Comparison of ENCODE assay signal across 10 cellular contexts in the genomic region with DNA sequence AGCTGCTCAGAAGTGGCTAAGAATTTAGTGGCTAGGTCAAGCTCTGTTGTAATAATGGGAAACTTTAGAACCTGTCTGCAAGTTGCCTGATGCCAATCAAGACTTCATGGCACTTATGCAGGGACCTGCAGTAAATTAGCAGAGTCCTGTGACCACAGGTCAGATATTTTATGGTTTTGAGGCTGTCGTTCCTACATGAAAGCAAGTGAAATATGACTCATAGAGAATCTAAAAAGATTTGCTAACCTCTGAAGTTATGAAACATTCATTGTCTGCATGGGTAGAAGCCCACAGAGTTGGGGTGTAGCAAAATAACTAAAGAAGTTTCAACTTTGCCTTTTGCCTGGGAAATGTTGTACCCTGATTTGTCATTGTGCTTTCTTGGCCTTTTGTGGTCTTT. TPM values are rescaled to one million over a fixed set of nuclear protein-coding genes. Genes with fewer than 3 reads are reported as not detected.
DNase-seq lines count a peak whose midpoint lies in the region; ATAC-seq and TF ChIP-seq lines count a peak whose summit lies in the region.
"Had no signal": no experiment of that assay in that cellular context is flagged by ENCODE, and none has a peak within 500 bp of the region (broad histone marks: within the 10 kb centered on the region; RNA-seq: fewer than 3 reads in every experiment).

No MANE protein-coding gene starts in this region.

- H3K9ac ChIP-seq in neuronal stem cell (ENCODE audit: low read depth, low read length, poor library complexity) = no peak overlapping the region

- H3K4me2 ChIP-seq in neuronal stem cell (ENCODE audit: insufficient read depth, low read length, poor library complexity, severe bottlenecking) = no peak overlapping the region

- H3K4ac ChIP-seq in neuronal stem cell (ENCODE audit: low read length) = no peak overlapping the region

- H3K4me1 ChIP-seq in mucosa of descending colon (ENCODE audit: low read depth) (no peaks in the 10 kb centered on the region), neuronal stem cell (ENCODE audit: control insufficient read depth in 2 of 2, insufficient read depth in 1 of 2, low read depth in 1 of 2, low read length in 2 of 2) (peaks cover 0 to 2% of the 10 kb centered on the region in 2 donors)

- no peak overlapping the region for H2BK120ac ChIP-seq in neuronal stem cell (ENCODE audit: low read depth, low read length)

- no peak overlapping the region for H3K27ac ChIP-seq in dorsolateral prefrontal cortex
- no peak overlapping the region for H3K27ac ChIP-seq in neuronal stem cell (replicated peaks; ENCODE audit: low read length)
- H3K27ac ChIP-seq: esophagus muscularis mucosa had no signal

- ATAC-seq in GM19035 (IDR thresholded peaks at IDR 0.05; ENCODE audit: unreplicated experiment) = peak; percentile 71
- ATAC-seq in HG02885 (IDR thresholded peaks at IDR 0.05; ENCODE audit: poor library complexity, unreplicated experiment) = peak; percentile 92
- no peak for ATAC-seq in mucosa of descending colon

- H3K79me1 ChIP-seq in neuronal stem cell (ENCODE audit: low read depth, low read length) = no peaks in the 10 kb centered on the region

- H3K23ac ChIP-seq in neuronal stem cell (ENCODE audit: low read depth, low read length, poor library complexity) = no peak overlapping the region

- WGBS in neuronal stem cell (ENCODE audit: extremely low coverage in 2 of 2, insufficient read length in 2 of 2, insufficient replicate concordance in 1 of 2), 2 donors = no CpG with 5 or more reads among the region's 1 CpG

- TF ChIP-seq CTCF in mucosa of descending colon (IDR thresholded peaks at IDR 0.05) (no peak), dorsolateral prefrontal cortex (IDR thresholded peaks at IDR 0.05 in 54 of 56, conservative IDR thresholded peaks at IDR 0.05 in 2 of 56; ENCODE audit: low read depth in 1 of 56, partially characterized antibody in 56 of 56) (no peak)

- H3K27me3 ChIP-seq in dorsolateral prefrontal cortex = no peaks in the 10 kb centered on the region
- no peaks in the 10 kb centered on the region for H3K27me3 ChIP-seq in neuronal stem cell (ENCODE audit: control insufficient read depth in 3 of 3, insufficient read depth in 3 of 3, low read depth in 1 of 3, low read length in 3 of 3)
- H3K27me3 ChIP-seq: esophagus muscularis mucosa had no signal

- H3K18ac ChIP-seq in neuronal stem cell (ENCODE audit: low read length) = no peak overlapping the region

- H3K9me3 ChIP-seq in mucosa of descending colon (no peaks in the 10 kb centered on the region), neuronal stem cell (replicated peaks in 1 of 2; ENCODE audit: control insufficient read depth in 2 of 2, insufficient read depth in 1 of 2, low read depth in 1 of 2, low read length in 2 of 2) (no peaks in the 10 kb centered on the region)
- H3K9me3 ChIP-seq: esophagus muscularis mucosa had no signal

- H2BK15ac ChIP-seq in neuronal stem cell (ENCODE audit: low read length) = no peak overlapping the region

- intact Hi-C loops in mucosa of descending colon (cut with DNase I, micrococcal nuclease) = no loop called here
- intact Hi-C loops in dorsolateral prefrontal cortex (cut with DNase I) = no loop called here

- H3K14ac ChIP-seq in neuronal stem cell (ENCODE audit: low read length) = no peak overlapping the region

- no peak overlapping the region for H2AFZ ChIP-seq in neuronal stem cell (ENCODE audit: low read length)

- H2AK5ac ChIP-seq in neuronal stem cell (ENCODE audit: low read depth, low read length) = no peak overlapping the region

- H3K36me3 ChIP-seq in mucosa of descending colon (ENCODE audit: low read depth) (no peaks in the 10 kb centered on the region), neuronal stem cell (replicated peaks in 1 of 2; ENCODE audit: control insufficient read depth in 2 of 2, insufficient read depth in 2 of 2, low read length in 2 of 2) (no peaks in the 10 kb centered on the region)
- H3K36me3 ChIP-seq: esophagus muscularis mucosa had no signal

- no peak overlapping the region for H2BK5ac ChIP-seq in neuronal stem cell (ENCODE audit: low read length)

- H4K8ac ChIP-seq in neuronal stem cell (ENCODE audit: low read depth, low read length) = no peak overlapping the region

- no peak overlapping the region for H3K4me3 ChIP-seq in mucosa of descending colon
- H3K4me3 ChIP-seq in dorsolateral prefrontal cortex = no peak overlapping the region
- no peak overlapping the region for H3K4me3 ChIP-seq in neuronal stem cell (ENCODE audit: low read length in 2 of 2)
- H3K4me3 ChIP-seq: esophagus muscularis mucosa had no signal

- DNase-seq in NOMO-1 treated with DMSO at 0.1 percent for 48 hours (lab: John Stamatoyannopoulos, UW; ENCODE audit: unreplicated experiment) = peak; percentile 91
- peak; percentile 66 for DNase-seq in renal cortical epithelial cell (ENCODE audit: low read depth)
- DNase-seq in Ammon's horn (ENCODE audit: low spot score) = no peak
- DNase-seq in mucosa of descending colon = no peak
- DNase-seq in dorsolateral prefrontal cortex = no peak
- DNase-seq in neuronal stem cell (ENCODE audit: low spot score) = no peak
- DNase-seq: NCI-H510A treated with DMSO at 0.1 percent for 48 hours had no signal

- no peak overlapping the region for H2BK12ac ChIP-seq in neuronal stem cell (ENCODE audit: low read length)

- no peak overlapping the region for H4K91ac ChIP-seq in neuronal stem cell (ENCODE audit: low read depth, low read length, poor library complexity)

RNA-seq across cellular contexts. Expression of gene SLC39A12, which starts 32.3 kb away (rescaled TPM):
- total RNA-seq in renal cortical epithelial cell (not detected in 2 replicates), mucosa of descending colon (under 1 TPM in 2 of 3 donors, not detected in 1; 0.09 to 0.14 TPM), dorsolateral prefrontal cortex (100 to 1,000 TPM in 1 of 120 experiments, 10 to 100 TPM in 119; 10.7 to 112 (median 30.9) TPM)
- 0.01 TPM for polyA plus RNA-seq in neuronal stem cell (2013, experiment 1 of 2)
- 0.10 TPM for polyA plus RNA-seq in neuronal stem cell (2013, experiment 2 of 2)
- total RNA-seq: esophagus muscularis mucosa had no signal

Comparison
In these comparisons a context has a peak if more than half of its experiments do, and no peak if none do; other contexts are left out.
1. DNase-seq: peak in NOMO-1 treated with DMSO at 0.1 percent for 48 hours (single experiment) and renal cortical epithelial cell (single experiment); none in Ammon's horn (single experiment), mucosa of descending colon (0 of 3), dorsolateral prefrontal cortex (0 of 10) and neuronal stem cell (single experiment).
2. RNA of gene SLC39A12, which starts 32.3 kb away (total RNA-seq): 10.7 to 112 TPM in dorsolateral prefrontal cortex; 0.09 to 0.14 TPM in mucosa of descending colon and not detected in renal cortical epithelial cell; every median in the first group is over 10 times any median in the second.